25 cellular contexts compared by ENCODE assay signal in the genomic region with DNA sequence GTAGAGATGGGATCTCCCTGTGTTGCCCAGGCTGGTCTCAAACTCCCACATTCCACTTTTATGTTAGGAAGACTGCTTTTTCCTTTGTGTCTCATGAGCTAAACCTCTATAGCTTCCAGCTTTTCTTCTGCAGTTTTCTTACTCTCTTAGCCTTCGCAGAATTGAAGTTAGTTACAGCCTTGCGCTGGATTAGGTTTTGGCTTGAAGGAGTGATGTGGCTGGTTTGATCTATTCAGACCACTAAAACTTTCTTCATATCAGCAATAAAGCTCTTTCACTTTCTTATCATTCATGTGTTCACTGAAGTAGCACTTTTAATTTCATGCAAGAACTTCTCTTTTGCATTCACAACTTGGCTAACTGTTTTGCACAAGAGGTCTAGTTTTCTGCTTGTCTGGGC.
"Had no signal": no experiment of that assay in that cellular context is flagged by ENCODE, and none has a peak within 500 bp of the region (broad histone marks: within the 10 kb centered on the region; RNA-seq: fewer than 3 reads in every experiment).

No MANE protein-coding gene starts in this region.

- H3K4me3 ChIP-seq: coronary artery, dorsolateral prefrontal cortex had no signal

- H3K27ac ChIP-seq: brain microvascular endothelial cell, coronary artery, dorsolateral prefrontal cortex had no signal

- H3K27me3 ChIP-seq: brain microvascular endothelial cell, dorsolateral prefrontal cortex had no signal

- DNase-seq: activated CD4-positive, alpha-beta T cell treated with anti-CD3 and anti-CD28 coated beads for 4 hours; activated CD4-positive, alpha-beta T cell treated with anti-CD3 and anti-CD28 coated beads, Interleukin-2, amount 50 U/mL, for 1 hour; activated CD4-positive, alpha-beta T cell treated with anti-CD3 and anti-CD28 coated beads, Interleukin-2, amount 50 U/mL, for 48 hours; activated CD4-positive, CD25-positive, alpha-beta regulatory T cell; activated CD4-positive, CD25-positive, alpha-beta regulatory T cell treated with anti-CD3 and anti-CD28 coated beads, Interleukin-2, amount 50 U/mL, for 72 hours; activated CD8-positive, alpha-beta memory T cell treated with anti-CD3 and anti-CD28 coated beads, Interleukin-2, amount 50 U/mL, for 48 hours; activated gamma-delta T cell; activated naive CD4-positive, alpha-beta T cell; activated naive CD4-positive, alpha-beta T cell treated with anti-CD3 and anti-CD28 coated beads, Interleukin-2, amount 10 ng/mL, durations not matched to agents 7 days and 5 days; activated T-cell treated with anti-CD3 and anti-CD28 coated beads for 4 hours; activated T-cell treated with anti-CD3 and anti-CD28 coated beads, Interleukin-2, amount 50 U/mL, for 24 hours; activated T-cell treated with anti-CD3 and anti-CD28 coated beads, Interleukin-2, amount 50 U/mL, for 72 hours; amniotic stem cell; anterior cingulate cortex; brain microvascular endothelial cell; dorsolateral prefrontal cortex; effector memory CD4-positive, alpha-beta T cell; endodermal cell; foreskin fibroblast; head of caudate nucleus; T-helper 2 cell had no signal

- H3K27ac Mint-ChIP-seq: activated naive CD4-positive, alpha-beta T cell treated with anti-CD3 and anti-CD28 coated beads, Interleukin-2, amount 10 ng/mL, durations not matched to agents 7 days and 5 days; activated naive CD4-positive, alpha-beta T cell treated with anti-CD3 and anti-CD28 coated beads, Interleukin-2, amount 50 U/mL, for 72 hours; activated T-cell treated with anti-CD3 and anti-CD28 coated beads, Interleukin-2, amount 50 U/mL, for 24 hours; activated T-cell treated with anti-CD3 and anti-CD28 coated beads, Interleukin-2, amount 50 U/mL, for 72 hours; dendritic cell treated with granulocyte-macrophage colony-stimulating factor and Interleukin-4, amounts not matched to agents 40 ng/mL and 50 ng/mL, for 4 days; endodermal cell had no signal

- H3K27me3 Mint-ChIP-seq: activated naive CD4-positive, alpha-beta T cell treated with anti-CD3 and anti-CD28 coated beads, Interleukin-2, amount 10 ng/mL, durations not matched to agents 7 days and 5 days; activated T-cell treated with anti-CD3 and anti-CD28 coated beads, Interleukin-2, amount 50 U/mL, for 24 hours; central memory CD8-positive, alpha-beta T cell; dendritic cell treated with granulocyte-macrophage colony-stimulating factor and Interleukin-4, amounts not matched to agents 40 ng/mL and 50 ng/mL, for 4 days had no signal

- H3K4me3 Mint-ChIP-seq: activated naive CD4-positive, alpha-beta T cell treated with anti-CD3 and anti-CD28 coated beads, Interleukin-2, amount 10 ng/mL, durations not matched to agents 7 days and 5 days; activated T-cell treated with anti-CD3 and anti-CD28 coated beads, Interleukin-2, amount 50 U/mL, for 24 hours; activated T-cell treated with anti-CD3 and anti-CD28 coated beads, Interleukin-2, amount 50 U/mL, for 72 hours; central memory CD8-positive, alpha-beta T cell; dendritic cell treated with granulocyte-macrophage colony-stimulating factor and Interleukin-4, amounts not matched to agents 40 ng/mL and 50 ng/mL, for 4 days; endodermal cell had no signal

- H3K4me1 Mint-ChIP-seq: central memory CD8-positive, alpha-beta T cell had no signal

- H3K9me3 Mint-ChIP-seq: activated naive CD4-positive, alpha-beta T cell treated with anti-CD3 and anti-CD28 coated beads, Interleukin-2, amount 10 ng/mL, durations not matched to agents 7 days and 5 days; activated T-cell treated with anti-CD3 and anti-CD28 coated beads, Interleukin-2, amount 50 U/mL, for 24 hours; endodermal cell had no signal

- ATAC-seq: activated T-cell treated with anti-CD3 and anti-CD28 coated beads, Interleukin-2, amount 50 U/mL, for 72 hours had no signal

- H3K36me3 ChIP-seq: brain microvascular endothelial cell had no signal
